ENCODE assay signal across 13 cellular contexts in genomic region chr13:112574476-112575294, GRCh38. TPM values are rescaled to one million over a fixed set of nuclear protein-coding genes. Genes with fewer than 3 reads are reported as not detected.
A peak's percentile ranks its signal among the peaks of the same experiment; 100 is the strongest.
DNase-seq lines count a peak whose midpoint lies in the region; ATAC-seq, FAIRE-seq and TF ChIP-seq lines count a peak whose summit lies in the region.
"Had no signal": no experiment of that assay in that cellular context is flagged by ENCODE, and none has a peak within 500 bp of the region (broad histone marks: within the 10 kb centered on the region; RNA-seq: fewer than 3 reads in every experiment).

No MANE protein-coding gene starts in this region.

- TF ChIP-seq EP300 in K562 (IDR thresholded peaks at IDR 0.05; ENCODE audit: low read length), result no peak

- DNase-seq in CD4-positive, alpha-beta memory T cell, result no peak
- DNase-seq in HL-60 (ENCODE audit: low read depth in 1 of 2, low spot score in 1 of 2), result peak in 1 of 2 experiments; percentile 37
- no peak for DNase-seq in K562 (ENCODE audit: extremely low read depth in 1 of 4, low spot score in 3 of 4)
- no peak for DNase-seq in naive thymus-derived CD4-positive, alpha-beta T cell
- DNase-seq in kidney, result no peak
- no peak for DNase-seq in stimulated activated CD4-positive, alpha-beta T cell treated with anti-CD3 and anti-CD28 coated beads, Interleukin-2, amount 100 ng/mL, for 48 hours
- DNase-seq: activated effector memory CD4-positive, alpha-beta T cell treated with Interleukin-2 at 50 U/mL for 16 hours; NCI-H1092; NK-92 treated with Interleukin-12 subunit alpha and Interleukin-12 subunit beta, amount 100 ng/mL, for 24 hours; pancreas had no signal

- H3K9me3 ChIP-seq in CD4-positive, alpha-beta memory T cell (ENCODE audit: control insufficient read depth in 1 of 2, low read length in 2 of 2), result no peaks in the 10 kb centered on the region
- no peaks in the 10 kb centered on the region for H3K9me3 ChIP-seq in K562 (replicated peaks; ENCODE audit: control insufficient read depth, insufficient read depth, low read depth, low read length)
- H3K9me3 ChIP-seq in naive thymus-derived CD4-positive, alpha-beta T cell (ENCODE audit: control insufficient read depth in 2 of 3, low read length in 3 of 3), result no peaks in the 10 kb centered on the region
- H3K9me3 ChIP-seq in kidney (ENCODE audit: control insufficient read depth in 1 of 2, low read length in 2 of 2), result no peaks in the 10 kb centered on the region
- H3K9me3 ChIP-seq: pancreas had no signal

- H3K4me3 ChIP-seq in CD4-positive, alpha-beta memory T cell (ENCODE audit: low read length in 2 of 2), result no peak overlapping the region
- H3K4me3 ChIP-seq in HL-60 (replicated peaks; ENCODE audit: insufficient read depth, low read length), result no peak overlapping the region
- no peak overlapping the region for H3K4me3 ChIP-seq in K562
- no peak overlapping the region for H3K4me3 ChIP-seq in naive thymus-derived CD4-positive, alpha-beta T cell (ENCODE audit: low read length)
- no peak overlapping the region for H3K4me3 ChIP-seq in kidney (ENCODE audit: low read length in 2 of 2)
- H3K4me3 ChIP-seq: pancreas had no signal

- BruUV-seq in K562 (replicated peaks; lab: Mats Ljungman, UMichigan), result no TSS peak

- intact Hi-C loops in CD4-positive, alpha-beta memory T cell (cut with micrococcal nuclease), result no loop called here
- intact Hi-C loops in K562 (cut with micrococcal nuclease), result no loop called here
- intact Hi-C loops in naive thymus-derived CD4-positive, alpha-beta T cell (cut with micrococcal nuclease), result no loop called here
- intact Hi-C loops in kidney (cut with DNase I), result no loop called here

- H3K9me1 ChIP-seq in K562 (ENCODE audit: control insufficient read depth, insufficient read depth, low read length), result peaks cover 2% of the 10 kb centered on the region

- no peak for TF ChIP-seq RAD21 in K562 (CRISPR knock-in tag; conservative IDR thresholded peaks at IDR 0.05 in 1 of 2, IDR thresholded peaks at IDR 0.05 in 1 of 2)

- POLR2A ChIA-PET in CD4-positive, alpha-beta memory T cell (lab: Charles Lee; ENCODE audit: partially characterized antibody), result no interaction called here
- POLR2A ChIA-PET in K562 (lab: Yijun Ruan, JAX), result interaction anchor here (1.0 to 1.2 kb wide), 2 partner anchors 13 to 14 kb away, joined by 3 to 5 read pairs; partner anchors contain the start of gene TUBGCP3
- POLR2A ChIA-PET in naive thymus-derived CD4-positive, alpha-beta T cell (lab: Charles Lee), result no interaction called here

- peaks cover 25% of the 10 kb centered on the region for H3K4me1 ChIP-seq in CD4-positive, alpha-beta memory T cell (ENCODE audit: insufficient read depth, low read length)
- H3K4me1 ChIP-seq in K562 (replicated peaks in 1 of 2; ENCODE audit: control insufficient read depth in 2 of 2, insufficient read depth in 2 of 2, low read length in 2 of 2) (peaks cover 10 to 15% of the 10 kb centered on the region in 2 experiments; a peak in 3 of 5 replicates), kidney (ENCODE audit: control insufficient read depth in 1 of 2, insufficient read depth in 1 of 2, low read depth in 1 of 2, low read length in 2 of 2) (peaks cover 24 to 28% of the 10 kb centered on the region in 2 donors)
- H3K4me1 ChIP-seq in naive thymus-derived CD4-positive, alpha-beta T cell (ENCODE audit: control insufficient read depth in 2 of 2, insufficient read depth in 2 of 2, low read length in 2 of 2), result peaks cover 0 to 15% of the 10 kb centered on the region in 2 donors

- peak overlapping the region in 2 of 8 donors; percentile 3 to 5 for H3K4me3 Mint-ChIP-seq in CD4-positive, alpha-beta memory T cell
- peak overlapping the region in 6 of 10 donors; percentile 3 to 53 (median 19) for H3K4me3 Mint-ChIP-seq in naive thymus-derived CD4-positive, alpha-beta T cell

- ATAC-seq in K562 (peak; percentile 32; the same call in 2 of the 3 replicates), GM21786 (IDR thresholded peaks at IDR 0.05; ENCODE audit: unreplicated experiment) (no peak), GM18517 (IDR thresholded peaks at IDR 0.05; ENCODE audit: unreplicated experiment) (no peak)
- peak; percentile 32 for ATAC-seq in naive thymus-derived CD4-positive, alpha-beta T cell

- peaks cover 88% of the 10 kb centered on the region for H3K79me2 ChIP-seq in K562 (ENCODE audit: control insufficient read depth, insufficient read depth, low read length)

- peaks cover 0 to 4% (median 0%) of the 10 kb centered on the region in 8 donors for H3K9me3 Mint-ChIP-seq in CD4-positive, alpha-beta memory T cell
- peaks cover 0 to 10% (median 0%) of the 10 kb centered on the region in 11 donors for H3K9me3 Mint-ChIP-seq in naive thymus-derived CD4-positive, alpha-beta T cell

- H3K36me3 ChIP-seq in CD4-positive, alpha-beta memory T cell (ENCODE audit: insufficient read depth, low read length), result no peaks in the 10 kb centered on the region
- H3K36me3 ChIP-seq in K562 (ENCODE audit: control insufficient read depth, insufficient read depth, low read length) (no peaks in the 10 kb centered on the region), kidney (ENCODE audit: control insufficient read depth in 1 of 2, insufficient read depth in 2 of 2, low read length in 2 of 2) (no peaks in the 10 kb centered on the region)
- no peaks in the 10 kb centered on the region for H3K36me3 ChIP-seq in naive thymus-derived CD4-positive, alpha-beta T cell (ENCODE audit: control insufficient read depth in 2 of 3, insufficient read depth in 3 of 3, low read length in 3 of 3)
- H3K36me3 ChIP-seq: pancreas had no signal

- H4K20me1 ChIP-seq in K562 (replicated peaks; ENCODE audit: control insufficient read depth, insufficient read depth, low read length), result peaks cover 16% of the 10 kb centered on the region

- CTCF ChIA-PET in CD4-positive, alpha-beta memory T cell (lab: Charles Lee; ENCODE audit: partially characterized antibody), result interaction anchor here (1.0 kb wide), 1 partner anchor 11 kb away, joined by 4 read pairs; no protein-coding TSS in a partner anchor
- CTCF ChIA-PET in K562 (lab: Yijun Ruan, JAX; ENCODE audit: low intra/inter-chr PET ratio), result no interaction called here
- CTCF ChIA-PET in naive thymus-derived CD4-positive, alpha-beta T cell (lab: Charles Lee), result no interaction called here

- no peak overlapping the region for H3K27ac ChIP-seq in CD4-positive, alpha-beta memory T cell (ENCODE audit: low read depth, low read length)
- H3K27ac ChIP-seq in HL-60 (replicated peaks) (peak overlapping the region; percentile 50), K562 (ENCODE audit: extremely low read depth, low read depth, low read length) (no peak overlapping the region), kidney (ENCODE audit: low read depth in 2 of 2, low read length in 2 of 2) (peak overlapping the region in 1 of 2 donors; percentile 45)
- no peak overlapping the region for H3K27ac ChIP-seq in naive thymus-derived CD4-positive, alpha-beta T cell (ENCODE audit: low read depth, low read length)
- H3K27ac ChIP-seq: C4-2B had no signal

- in situ Hi-C loops in K562 (cut with MboI), result no loop called here

- H3K27me3 ChIP-seq in CD4-positive, alpha-beta memory T cell (ENCODE audit: insufficient read depth, low read length), result no peaks in the 10 kb centered on the region
- no peaks in the 10 kb centered on the region for H3K27me3 ChIP-seq in HL-60 (ENCODE audit: insufficient read depth, poor library complexity, severe bottlenecking)
- H3K27me3 ChIP-seq in K562 (ENCODE audit: control insufficient read depth in 2 of 2, insufficient read depth in 2 of 2, low read length in 2 of 2), result no peaks in the 10 kb centered on the region
- no peaks in the 10 kb centered on the region for H3K27me3 ChIP-seq in naive thymus-derived CD4-positive, alpha-beta T cell (ENCODE audit: control insufficient read depth in 2 of 2, insufficient read depth in 2 of 2, low read length in 2 of 2)
- H3K27me3 ChIP-seq: pancreas had no signal

- TF ChIP-seq CTCF in HL-60 (IDR thresholded peaks at IDR 0.05; ENCODE audit: insufficient read depth, low read length) (no peak), K562 (IDR thresholded peaks at IDR 0.05 in 2 of 3, conservative IDR thresholded peaks at IDR 0.05 in 1 of 3; ENCODE audit: insufficient read depth in 2 of 3, low read depth in 1 of 3, low read length in 3 of 3) (no peak), kidney (IDR thresholded peaks at IDR 0.05; ENCODE audit: borderline replicate concordance, extremely low read depth, insufficient read depth) (no peak)

- H3K27ac Mint-ChIP-seq in CD4-positive, alpha-beta memory T cell, result peak overlapping the region in 6 of 7 donors; percentile 18 to 73 (median 56)
- peak overlapping the region in 8 of 9 donors; percentile 14 to 69 (median 35) for H3K27ac Mint-ChIP-seq in naive thymus-derived CD4-positive, alpha-beta T cell

- H2AFZ ChIP-seq in K562 (ENCODE audit: low read depth, low read length), result no peak overlapping the region

- no peaks in the 10 kb centered on the region for H3K27me3 Mint-ChIP-seq in CD4-positive, alpha-beta memory T cell
- no peaks in the 10 kb centered on the region for H3K27me3 Mint-ChIP-seq in naive thymus-derived CD4-positive, alpha-beta T cell

- H3K9ac ChIP-seq in K562 (ENCODE audit: insufficient read depth in 1 of 2, low read depth in 2 of 2, low read length in 2 of 2) (0 out of 4 replicates have a peak overlapping the region, but pooled peaks of 1 of the 2 experiments have one; percentile 32), kidney (ENCODE audit: low read length in 2 of 2) (no peak overlapping the region)

- no peak overlapping the region for H3K4me2 ChIP-seq in K562 (ENCODE audit: insufficient read depth, low read length)

- peaks cover 8 to 15% of the 10 kb centered on the region in 2 donors for H3K36me3 Mint-ChIP-seq in CD4-positive, alpha-beta memory T cell
- H3K36me3 Mint-ChIP-seq in naive thymus-derived CD4-positive, alpha-beta T cell, result peaks cover 0 to 24% (median 18%) of the 10 kb centered on the region in 5 donors

- H3K4me1 Mint-ChIP-seq in CD4-positive, alpha-beta memory T cell, result peaks cover 45 to 70% (median 58%) of the 10 kb centered on the region in 4 donors
- peaks cover 29 to 81% (median 68%) of the 10 kb centered on the region in 7 donors for H3K4me1 Mint-ChIP-seq in naive thymus-derived CD4-positive, alpha-beta T cell

- no peak for FAIRE-seq in K562 (lab: Jason Lieb, UNC)
- FAIRE-seq in kidney (lab: Jason Lieb, UNC), result no peak
- FAIRE-seq: pancreas had no signal

- 52% methylated on average over 4 of the region's 6 CpGs for WGBS in K562 (ENCODE audit: insufficient coverage, low coverage, missing lambda C conversion rate)

- TF ChIP-seq POLR2A in K562 (conservative IDR thresholded peaks at IDR 0.05), result no peak

RNA-seq across cellular contexts. Expression of gene TUBGCP3, which starts 13.3 kb away (rescaled TPM):
- total RNA-seq in CD4-positive, alpha-beta memory T cell, result 10 to 100 TPM; 39.4 to 43.7 TPM
- polyA plus RNA-seq in CD4-positive, alpha-beta memory T cell, result 10 to 100 TPM; 13.1 to 18.8 TPM
- total RNA-seq in K562 (2011; cell fraction: chromatin; rRNA removed; ENCODE audit: low replicate concordance), result 90.0 and 116 TPM in 2 replicates
- total RNA-seq in K562 (2011; cell fraction: nucleolus; rRNA removed), result 35.5 and 45.8 TPM in 2 replicates
- 72.4 and 102 TPM in 2 replicates for total RNA-seq in K562 (2011; cell fraction: nucleoplasm; rRNA removed)
- total RNA-seq in K562 (2014; rRNA removed) (11.8 and 12.4 TPM in 2 replicates), K562 (2014; rRNA removed; fragmentation: Illumina TruSeq; extraction: Trizol) (14.2 and 15.4 TPM in 2 replicates), K562 (2015; rRNA removed; fragmentation: Illumina TruSeq; extraction: Trizol) (14.0 and 15.2 TPM in 2 replicates), K562 (2021) (24.8 and 27.8 TPM in 2 replicates), kidney (33.2 TPM)
- polyA plus RNA-seq in K562 (2011; rRNA removed) (20.2 and 21.0 TPM in 2 replicates), K562 (2014; fragmentation: Illumina TruSeq; extraction: Trizol) (18.2 and 19.8 TPM in 2 replicates), K562 (2014; fragmentation: Nextera tagmentation; extraction: Ambion mirVana) (1 to 10 TPM; 3.0 to 3.6 TPM), K562 (2014; rRNA removed) (17.3 and 17.9 TPM in 2 replicates), kidney (ENCODE audit: insufficient read depth, low read depth, low replicate concordance) (9.1 TPM)
- polyA plus RNA-seq in K562 (2011; cell fraction: cytosol; rRNA removed), result 21.9 and 30.6 TPM in 2 replicates
- polyA plus RNA-seq in K562 (2011; cell fraction: nucleus; rRNA removed), result 54.8 and 55.0 TPM in 2 replicates
- polyA plus RNA-seq in K562 (2012), result 15.8 and 17.5 TPM in 2 replicates
- 43.9 and 46.2 TPM in 2 replicates for polyA minus RNA-seq in K562 (2011; rRNA and poly(A)+ RNA removed)
- 15.8 and 16.5 TPM in 2 replicates for polyA minus RNA-seq in K562 (2011; cell fraction: cytosol; rRNA and poly(A)+ RNA removed)
- polyA minus RNA-seq in K562 (2011; cell fraction: nucleus; rRNA and poly(A)+ RNA removed), result 38.0 and 58.4 TPM in 2 replicates
- total RNA-seq in naive thymus-derived CD4-positive, alpha-beta T cell, result 10 to 100 TPM; 40.5 to 56.7 (median 45.0) TPM
- 10 to 100 TPM; 15.4 to 22.2 TPM for polyA plus RNA-seq in naive thymus-derived CD4-positive, alpha-beta T cell

Comparison
In these comparisons a context has a peak if more than half of its experiments do, and no peak if none do; other contexts are left out.
1. ATAC-seq: peak in K562 (single experiment) and naive thymus-derived CD4-positive, alpha-beta T cell (single experiment); none in GM21786 (single experiment) and GM18517 (single experiment).